Comparison of ENCODE assay signal across 1 cellular context in genomic region chr14:53386359-53386758, GRCh38.
TF ChIP-seq lines count a peak whose summit lies in the region.

No MANE protein-coding gene starts in this region.

TF ChIP-seq in IMR-90, 13 proteins besides CTCF, POLR2A, EP300 and RAD21 (continued from another document):
- TF ChIP-seq USF2 (IDR thresholded peaks at IDR 0.05; ENCODE audit: low read depth, low read length): no peak
- no peak for TF ChIP-seq SMC3 (IDR thresholded peaks at IDR 0.05; ENCODE audit: low read depth, low read length)
- no peak for TF ChIP-seq MAFK (IDR thresholded peaks at IDR 0.05; ENCODE audit: low read depth, low read length)
- no peak for TF ChIP-seq RCOR1 (IDR thresholded peaks at IDR 0.05; ENCODE audit: insufficient replicate concordance, low read length)
- TF ChIP-seq FOS (IDR thresholded peaks at IDR 0.05; ENCODE audit: low read depth, low read length): no peak
- TF ChIP-seq RFX5 (IDR thresholded peaks at IDR 0.05; ENCODE audit: low read depth, low read length): no peak
- no peak for TF ChIP-seq NFE2L2 (IDR thresholded peaks at IDR 0.05; ENCODE audit: low read depth, low read length)
- TF ChIP-seq MXI1 (IDR thresholded peaks at IDR 0.05; ENCODE audit: borderline replicate concordance, low read depth, low read length): no peak
